ENCODE assay signal across 1 cellular context in the genomic region with DNA sequence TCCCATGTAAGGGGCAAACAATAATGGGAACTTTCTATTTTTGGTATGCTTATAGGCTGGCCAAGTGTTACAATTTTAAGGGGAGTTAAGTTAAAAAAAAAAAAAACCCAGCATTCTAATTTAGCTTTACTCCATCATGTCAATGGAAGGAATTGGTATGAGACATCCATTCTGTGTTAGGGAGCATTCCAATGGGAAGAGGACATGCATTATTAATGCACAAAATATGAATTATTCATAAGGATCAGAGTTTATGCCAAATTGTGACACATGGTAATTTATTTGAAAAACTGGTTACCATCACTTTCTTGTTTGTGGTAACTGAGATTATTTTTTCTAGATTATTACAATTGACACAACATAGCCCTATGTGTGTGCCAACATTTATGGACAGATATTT.
TF ChIP-seq lines count a peak whose summit lies in the region.

No MANE protein-coding gene starts in this region.

TF ChIP-seq in H1, 55 proteins besides CTCF, POLR2A, EP300 and RAD21:
- no peak for TF ChIP-seq RNF2 (IDR thresholded peaks at IDR 0.05; ENCODE audit: borderline replicate concordance, low read depth, low read length, missing control alignments, poor library complexity, severe bottlenecking)
- no peak for TF ChIP-seq NANOG (IDR thresholded peaks at IDR 0.05; ENCODE audit: insufficient read depth, low read depth, low read length, poor library complexity, severe bottlenecking)
- TF ChIP-seq TEAD4 (IDR thresholded peaks at IDR 0.05; ENCODE audit: low read depth, low read length) = no peak
- TF ChIP-seq SIX5 (IDR thresholded peaks at IDR 0.05; ENCODE audit: low read depth, low read length) = no peak
- no peak for TF ChIP-seq CBX5 (IDR thresholded peaks at IDR 0.05; ENCODE audit: low read depth, low read length)
- no peak for TF ChIP-seq CTBP2 (IDR thresholded peaks at IDR 0.05; ENCODE audit: borderline replicate concordance, insufficient read depth, insufficient read length, low read length)
- TF ChIP-seq, protein P1, sequence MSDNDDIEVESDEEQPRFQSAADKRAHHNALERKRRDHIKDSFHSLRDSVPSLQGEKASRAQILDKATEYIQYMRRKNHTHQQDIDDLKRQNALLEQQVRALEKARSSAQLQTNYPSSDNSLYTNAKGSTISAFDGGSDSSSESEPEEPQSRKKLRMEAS (IDR thresholded peaks at IDR 0.05) = no peak
- TF ChIP-seq SUZ12 (IDR thresholded peaks at IDR 0.05; ENCODE audit: low read length) = no peak
- no peak for TF ChIP-seq HDAC2 (IDR thresholded peaks at IDR 0.05; ENCODE audit: borderline replicate concordance in 1 of 2, low read depth in 2 of 2, low read length in 2 of 2)
- TF ChIP-seq SIN3A (conservative IDR thresholded peaks at IDR 0.05 in 1 of 2, IDR thresholded peaks at IDR 0.05 in 1 of 2; ENCODE audit: low read depth in 1 of 2, low read length in 2 of 2) = no peak
- no peak for TF ChIP-seq PHF8 (conservative IDR thresholded peaks at IDR 0.05; ENCODE audit: low read depth, low read length)
